Comparison of ENCODE assay signal across 1 cellular context in the genomic region with DNA sequence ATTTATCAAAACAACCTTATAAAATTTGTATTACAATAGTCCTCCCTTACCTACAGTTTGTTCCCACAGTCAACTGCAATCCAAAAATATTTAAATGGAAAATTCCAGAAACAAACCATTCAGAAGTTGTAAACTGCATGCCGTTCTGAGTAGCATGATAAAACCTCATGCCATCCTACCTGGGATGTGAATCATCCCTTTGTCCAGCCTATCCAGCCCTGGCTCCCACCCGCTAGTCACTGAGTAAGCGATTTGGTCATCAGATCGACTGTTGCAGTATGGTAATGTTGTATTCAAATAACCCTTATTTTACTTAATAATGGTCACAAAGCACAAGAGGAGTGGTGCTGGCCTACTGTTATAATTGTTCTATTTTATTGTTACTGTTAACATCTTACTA.
TF ChIP-seq lines count a peak whose summit lies in the region.

No MANE protein-coding gene starts in this region.

TF ChIP-seq in HCT116, 20 proteins besides CTCF, POLR2A, EP300 and RAD21 (continued from another document):
- TF ChIP-seq ATF3 (IDR thresholded peaks at IDR 0.05) (no peak), SRF (IDR thresholded peaks at IDR 0.05; ENCODE audit: low read depth) (no peak), EZH2 (IDR thresholded peaks at IDR 0.05) (no peak), ZBTB33 (IDR thresholded peaks at IDR 0.05; ENCODE audit: extremely low read depth, insufficient replicate concordance, low read length) (no peak), EGR1 (IDR thresholded peaks at IDR 0.05; ENCODE audit: low read depth) (no peak), EZH2phosphoT487 (IDR thresholded peaks at IDR 0.05; ENCODE audit: borderline replicate concordance) (no peak), SIN3A (IDR thresholded peaks at IDR 0.05; ENCODE audit: low read depth) (0 out of 2 replicates have a peak, but pooled peaks have one; percentile 15), ZNF274 (IDR thresholded peaks at IDR 0.05; ENCODE audit: low read depth, low read length) (no peak), YY1 (IDR thresholded peaks at IDR 0.05; ENCODE audit: extremely low read depth, insufficient replicate concordance, low read depth, low read length) (no peak), TCF7L2 (IDR thresholded peaks at IDR 0.05; ENCODE audit: borderline replicate concordance, extremely low read depth, insufficient read depth, insufficient read length) (no peak), MAX (IDR thresholded peaks at IDR 0.05) (peak; percentile 47), SP1 (IDR thresholded peaks at IDR 0.05; ENCODE audit: low read depth) (peak; percentile 49), FOSL1 (IDR thresholded peaks at IDR 0.05; ENCODE audit: low read depth) (peak; percentile 34; the same call in 1 of the 2 replicates), CEBPB (IDR thresholded peaks at IDR 0.05; ENCODE audit: low read depth) (no peak), CBX3 (IDR thresholded peaks at IDR 0.05; ENCODE audit: low read depth) (0 out of 2 replicates have a peak, but pooled peaks have one; percentile 45)
- TF ChIP-seq, protein P1, sequence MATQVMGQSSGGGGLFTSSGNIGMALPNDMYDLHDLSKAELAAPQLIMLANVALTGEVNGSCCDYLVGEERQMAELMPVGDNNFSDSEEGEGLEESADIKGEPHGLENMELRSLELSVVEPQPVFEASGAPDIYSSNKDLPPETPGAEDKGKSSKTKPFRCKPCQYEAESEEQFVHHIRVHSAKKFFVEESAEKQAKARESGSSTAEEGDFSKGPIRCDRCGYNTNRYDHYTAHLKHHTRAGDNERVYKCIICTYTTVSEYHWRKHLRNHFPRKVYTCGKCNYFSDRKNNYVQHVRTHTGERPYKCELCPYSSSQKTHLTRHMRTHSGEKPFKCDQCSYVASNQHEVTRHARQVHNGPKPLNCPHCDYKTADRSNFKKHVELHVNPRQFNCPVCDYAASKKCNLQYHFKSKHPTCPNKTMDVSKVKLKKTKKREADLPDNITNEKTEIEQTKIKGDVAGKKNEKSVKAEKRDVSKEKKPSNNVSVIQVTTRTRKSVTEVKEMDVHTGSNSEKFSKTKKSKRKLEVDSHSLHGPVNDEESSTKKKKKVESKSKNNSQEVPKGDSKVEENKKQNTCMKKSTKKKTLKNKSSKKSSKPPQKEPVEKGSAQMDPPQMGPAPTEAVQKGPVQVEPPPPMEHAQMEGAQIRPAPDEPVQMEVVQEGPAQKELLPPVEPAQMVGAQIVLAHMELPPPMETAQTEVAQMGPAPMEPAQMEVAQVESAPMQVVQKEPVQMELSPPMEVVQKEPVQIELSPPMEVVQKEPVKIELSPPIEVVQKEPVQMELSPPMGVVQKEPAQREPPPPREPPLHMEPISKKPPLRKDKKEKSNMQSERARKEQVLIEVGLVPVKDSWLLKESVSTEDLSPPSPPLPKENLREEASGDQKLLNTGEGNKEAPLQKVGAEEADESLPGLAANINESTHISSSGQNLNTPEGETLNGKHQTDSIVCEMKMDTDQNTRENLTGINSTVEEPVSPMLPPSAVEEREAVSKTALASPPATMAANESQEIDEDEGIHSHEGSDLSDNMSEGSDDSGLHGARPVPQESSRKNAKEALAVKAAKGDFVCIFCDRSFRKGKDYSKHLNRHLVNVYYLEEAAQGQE (IDR thresholded peaks at IDR 0.05; ENCODE audit: low read depth) = no peak
